Comparison of ENCODE assay signal across 8 cellular contexts in the genomic region with DNA sequence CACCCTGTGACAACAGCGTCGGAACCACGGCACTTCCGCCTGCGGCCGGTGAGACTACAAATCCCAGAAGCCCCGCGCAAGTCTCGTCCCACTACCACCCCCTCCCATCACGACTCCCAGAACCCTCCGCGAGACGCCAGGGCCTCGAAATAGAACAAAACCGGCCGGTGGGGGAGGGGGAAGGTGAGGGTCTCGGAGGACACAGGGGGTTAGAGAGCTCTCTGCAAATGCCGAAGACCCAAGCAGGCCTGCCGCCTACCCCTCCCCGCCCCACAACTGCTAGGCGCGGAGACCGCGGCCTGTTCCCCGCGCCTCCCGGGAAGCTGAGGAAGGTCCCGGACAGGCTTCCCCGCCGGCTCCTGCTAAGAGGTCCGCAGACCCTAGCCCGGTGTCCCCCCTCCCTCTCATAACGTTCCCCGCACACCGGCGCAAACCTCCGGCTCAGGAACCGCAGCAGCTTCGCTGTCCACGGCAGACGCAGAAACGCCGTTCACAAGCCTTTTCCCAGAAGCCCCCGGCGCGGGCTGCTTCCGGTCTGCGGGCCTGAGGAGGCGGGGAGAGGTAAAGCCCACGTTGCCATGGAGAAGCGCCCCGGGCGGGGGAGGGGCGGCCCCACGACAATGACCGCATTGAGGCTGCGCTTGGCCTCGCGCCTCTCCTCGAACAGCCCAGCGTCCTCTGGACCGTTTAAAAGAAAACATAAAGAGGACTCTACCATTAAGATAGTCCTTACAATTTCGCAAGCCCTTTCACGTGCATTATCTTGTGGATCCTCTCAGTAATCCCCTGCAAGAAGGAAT. TPM values are rescaled to one million over a fixed set of nuclear protein-coding genes. Genes with fewer than 3 reads are reported as not detected.
DNase-seq lines count a peak whose midpoint lies in the region; ATAC-seq and TF ChIP-seq lines count a peak whose summit lies in the region.

Gene ZNF24 (minus strand): TSS at position 485 of the 800 bp plus-strand sequence. CDS start 3,770 bp downstream, outside the sequence.

- H3K27me3 ChIP-seq in dorsolateral prefrontal cortex, result no peaks in the 10 kb centered on the region
- H3K27me3 ChIP-seq in right lobe of liver, result no peaks in the 10 kb centered on the region

- intact Hi-C loops in activated CD4-positive, alpha-beta memory T cell treated with anti-CD3 and anti-CD28 coated beads for 36 hours (cut with micrococcal nuclease), result loop anchor here (1.0 to 5.0 kb wide), 8 partner anchors 32 to 785 kb away; partner anchors contain the start of genes ELP2, INO80C, SLC39A6 and ZSCAN30
- intact Hi-C loops in dorsolateral prefrontal cortex (cut with DNase I) (loop anchor here (2.0 to 10.0 kb wide), 6 partner anchors 52 to 299 kb away; partner anchors contain the start of genes ZSCAN30 (in 2 of the 2), INO80C (in 1 of the 2), MAPRE2 (in 1 of the 2) and ZNF397 (in 1 of the 2)), right lobe of liver (cut with DNase I) (loop anchor here in 1 of 2 donors (10.0 kb wide), 1 partner anchor 99 kb away; the partner anchor contains the start of gene ZNF397)

- H3K4me1 Mint-ChIP-seq in activated CD4-positive, alpha-beta memory T cell treated with anti-CD3 and anti-CD28 coated beads for 36 hours (ENCODE audit: low read depth), result peaks cover 45% of the 10 kb centered on the region

- TF ChIP-seq CTCF in dorsolateral prefrontal cortex (IDR thresholded peaks at IDR 0.05 in 54 of 56, conservative IDR thresholded peaks at IDR 0.05 in 2 of 56; ENCODE audit: low read depth in 1 of 56, partially characterized antibody in 56 of 56) (peak in 5 of 56 donors; percentile 7 to 25 (median 15)), right lobe of liver (IDR thresholded peaks at IDR 0.05) (no peak)

- H3K4me3 Mint-ChIP-seq in activated CD4-positive, alpha-beta memory T cell treated with anti-CD3 and anti-CD28 coated beads for 36 hours, result peak within 1 kb of the TSS; percentile 87

- peak; percentile 90 for TF ChIP-seq POLR2A in right lobe of liver (IDR thresholded peaks at IDR 0.05)

- H3K27ac Mint-ChIP-seq in activated CD4-positive, alpha-beta memory T cell treated with anti-CD3 and anti-CD28 coated beads for 36 hours, result peak within 1 kb of the TSS; percentile 96

- no peaks in the 10 kb centered on the region for H3K9me3 Mint-ChIP-seq in activated CD4-positive, alpha-beta memory T cell treated with anti-CD3 and anti-CD28 coated beads for 36 hours

- ATAC-seq in GM19438 (IDR thresholded peaks at IDR 0.05; ENCODE audit: low read depth, unreplicated experiment) (peak; percentile 88), HG03575 (IDR thresholded peaks at IDR 0.05; ENCODE audit: extremely low read depth, insufficient number of reproducible peaks, low FRiP score, unreplicated experiment) (peak; percentile 42), right lobe of liver (peak; percentile 90 to 95 (median 92))

- H3K9me3 ChIP-seq in right lobe of liver, result no peaks in the 10 kb centered on the region

- peaks cover 0 to 13% (median 9%) of the 10 kb centered on the region in 4 donors for H3K36me3 ChIP-seq in right lobe of liver

- H3K36me3 Mint-ChIP-seq in activated CD4-positive, alpha-beta memory T cell treated with anti-CD3 and anti-CD28 coated beads for 36 hours, result peaks cover 23% of the 10 kb centered on the region

- WGBS in right lobe of liver (ENCODE audit: insufficient coverage, low coverage, low lambda C conversion rate, missing lambda C conversion rate), result under 1% methylated on average over 25 of the region's 64 CpGs

- peak within 1 kb of the TSS; percentile 70 to 100 (median 94) for H3K4me3 ChIP-seq in dorsolateral prefrontal cortex
- peak within 1 kb of the TSS; percentile 79 to 92 (median 88) for H3K4me3 ChIP-seq in right lobe of liver

- CTCF ChIA-PET in activated CD4-positive, alpha-beta memory T cell treated with anti-CD3 and anti-CD28 coated beads for 36 hours (lab: Charles Lee), result interaction anchor here (1.5 to 3.0 kb wide), 5 partner anchors 11 to 114 kb away, joined by 4 to 14 read pairs (median 7); no protein-coding TSS in a partner anchor

- no peaks in the 10 kb centered on the region for H3K27me3 Mint-ChIP-seq in activated CD4-positive, alpha-beta memory T cell treated with anti-CD3 and anti-CD28 coated beads for 36 hours

- POLR2A ChIA-PET in activated CD4-positive, alpha-beta memory T cell treated with anti-CD3 and anti-CD28 coated beads for 36 hours (lab: Charles Lee), result interaction anchor here (1.1 to 2.6 kb wide), 8 partner anchors 54 to 628 kb away, joined by 3 to 12 read pairs (median 6); partner anchors contain the start of genes MAPRE2, RMP24, ZNF397 and ZSCAN30

- peaks cover 0 to 17% (median 0%) of the 10 kb centered on the region in 4 donors for H3K4me1 ChIP-seq in right lobe of liver

- H3K27ac ChIP-seq in dorsolateral prefrontal cortex (peak within 1 kb of the TSS; percentile 93 to 100 (median 100)), right lobe of liver (peak within 1 kb of the TSS; percentile 98 to 99 (median 98))

- DNase-seq in CD1c-positive myeloid dendritic cell (ENCODE audit: extremely low spot score) (peak; percentile 98), NCI-H82 treated with DMSO at 0.1 percent for 48 hours (lab: John Stamatoyannopoulos, UW; ENCODE audit: unreplicated experiment) (peak; percentile 78), dorsolateral prefrontal cortex (peak; percentile 95 to 98 (median 97)), right lobe of liver (peak; percentile 97 to 99 (median 99))
- peak; percentile 95 for DNase-seq in activated CD4-positive, alpha-beta memory T cell treated with anti-CD3 and anti-CD28 coated beads for 36 hours
- DNase-seq in stimulated activated CD4-positive, alpha-beta T cell treated with anti-CD3 and anti-CD28 coated beads, Interleukin-4, amount 100 ng/mL, for 4 hours, result peak; percentile 90 to 91

RNA-seq across cellular contexts. Expression of gene ZNF24, which starts in this region (rescaled TPM):
- 10 to 100 TPM; 40.6 to 48.6 TPM for total RNA-seq in activated CD4-positive, alpha-beta memory T cell treated with anti-CD3 and anti-CD28 coated beads for 36 hours
- total RNA-seq in dorsolateral prefrontal cortex (100 to 1,000 TPM in 2 of 120 experiments, 10 to 100 TPM in 118; 49.1 to 124 (median 68.9) TPM), right lobe of liver (10 to 100 TPM; 17.7 to 31.5 (median 25.5) TPM)

Comparison
In these comparisons a context has a peak if more than half of its experiments do, and no peak if none do; other contexts are left out.
1. Peak in every context shown above with its lines: DNase-seq, ATAC-seq, H3K4me3 ChIP-seq and H3K27ac ChIP-seq.
2. ATAC-seq: peak in every context shown above with its lines; median percentile 92 in right lobe of liver; 88 in GM19438; 42 in HG03575.